ENCODE assay signal across 23 cellular contexts in genomic region chr19:30879225-30879624, GRCh38.
"Had no signal": no experiment of that assay in that cellular context is flagged by ENCODE, and none has a peak within 500 bp of the region (broad histone marks: within the 10 kb centered on the region; RNA-seq: fewer than 3 reads in every experiment).

No MANE protein-coding gene starts in this region.

- H3K27ac Mint-ChIP-seq: effector memory CD8-positive, alpha-beta T cell; natural killer cell; stimulated activated memory B cell treated with anti-CD40 and anti-IgM and Interleukin-4, amounts not matched to agents 10 μg/mL and 1 μg/mL and 100 μg/mL, for 72 hours; stimulated activated naive CD8-positive, alpha-beta T cell treated with anti-CD3 and anti-CD28 coated beads, Interleukin-15, Interleukin-2, amounts not matched to agents 100 ng/mL and 50 ng/mL, for 24 hours had no signal

- ATAC-seq: effector memory CD8-positive, alpha-beta T cell; heart right ventricle; left colon; left ventricle myocardium superior; lower lobe of right lung; natural killer cell; psoas muscle; right cardiac atrium; stimulated activated memory B cell treated with anti-CD40 and anti-IgM and Interleukin-4, amounts not matched to agents 10 μg/mL and 1 μg/mL and 100 μg/mL, for 72 hours had no signal

- H3K27me3 Mint-ChIP-seq: stimulated activated memory B cell treated with anti-CD40 and anti-IgM and Interleukin-4, amounts not matched to agents 10 μg/mL and 1 μg/mL and 100 μg/mL, for 72 hours had no signal

- H3K36me3 Mint-ChIP-seq: natural killer cell; stimulated activated memory B cell treated with anti-CD40 and anti-IgM and Interleukin-4, amounts not matched to agents 10 μg/mL and 1 μg/mL and 100 μg/mL, for 72 hours had no signal

- H3K9me3 Mint-ChIP-seq: effector memory CD8-positive, alpha-beta T cell; natural killer cell; stimulated activated naive CD8-positive, alpha-beta T cell treated with anti-CD3 and anti-CD28 coated beads, Interleukin-15, Interleukin-2, amounts not matched to agents 100 ng/mL and 50 ng/mL, for 24 hours had no signal

- H3K4me1 Mint-ChIP-seq: natural killer cell; stimulated activated memory B cell treated with anti-CD40 and anti-IgM and Interleukin-4, amounts not matched to agents 10 μg/mL and 1 μg/mL and 100 μg/mL, for 72 hours had no signal

- DNase-seq: effector memory CD8-positive, alpha-beta T cell; erythroblast; esophagus squamous epithelium; foreskin melanocyte; glutamatergic neuron; heart right ventricle; hippocampal formation; kidney glomerular epithelial cell; left ventricle myocardium superior; lower lobe of right lung; natural killer cell; occipital lobe; ovary; posterior cingulate gyrus; psoas muscle; right cardiac atrium; sigmoid colon; stimulated activated CD4-positive, alpha-beta T cell treated with anti-CD3 and anti-CD28 coated beads, Interleukin-4, amount 100 ng/mL, for 4 hours; thyroid gland; trophoblast cell had no signal

- H3K4me3 Mint-ChIP-seq: effector memory CD8-positive, alpha-beta T cell; natural killer cell; stimulated activated memory B cell treated with anti-CD40 and anti-IgM and Interleukin-4, amounts not matched to agents 10 μg/mL and 1 μg/mL and 100 μg/mL, for 72 hours; stimulated activated naive CD8-positive, alpha-beta T cell treated with anti-CD3 and anti-CD28 coated beads, Interleukin-15, Interleukin-2, amounts not matched to agents 100 ng/mL and 50 ng/mL, for 24 hours had no signal
